ENCODE assay signal across 19 cellular contexts in the genomic region with DNA sequence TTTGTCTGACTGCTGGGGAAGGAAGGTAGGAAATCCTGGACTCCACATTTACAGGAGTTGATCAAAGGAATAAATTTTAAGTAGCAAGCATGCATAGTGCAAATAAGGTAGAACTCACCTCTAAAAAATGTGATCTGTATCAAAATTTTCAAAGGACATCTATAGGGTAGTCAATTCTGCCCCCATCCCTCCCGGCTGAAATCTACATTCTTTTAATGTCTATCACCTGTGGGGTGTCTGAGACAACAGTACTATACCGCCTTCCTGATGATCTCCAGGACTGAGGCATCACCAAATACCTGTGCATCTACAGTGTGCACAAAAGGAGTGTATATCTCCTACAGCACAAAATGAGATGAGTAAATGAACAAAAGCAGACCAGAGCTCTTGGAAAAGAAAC. TPM values are rescaled to one million over a fixed set of nuclear protein-coding genes. Genes with fewer than 3 reads are reported as not detected.
DNase-seq lines count a peak whose midpoint lies in the region; ATAC-seq, FAIRE-seq and TF ChIP-seq lines count a peak whose summit lies in the region.
"Had no signal": no experiment of that assay in that cellular context is flagged by ENCODE, and none has a peak within 500 bp of the region (broad histone marks: within the 10 kb centered on the region; RNA-seq: fewer than 3 reads in every experiment).

No MANE protein-coding gene starts in this region.

- H3K27me3 ChIP-seq in HepG2 (ENCODE audit: control insufficient read depth in 1 of 2, insufficient read depth in 2 of 2, low read length in 2 of 2) (no peaks in the 10 kb centered on the region), right lobe of liver (no peaks in the 10 kb centered on the region), esophagus muscularis mucosa (no peaks in the 10 kb centered on the region), trophoblast cell (ENCODE audit: insufficient read depth, low read length) (no peaks in the 10 kb centered on the region), dorsolateral prefrontal cortex (no peaks in the 10 kb centered on the region)

- no peak overlapping the region for H4K91ac ChIP-seq in trophoblast cell (ENCODE audit: low read depth, low read length)

- H2BK5ac ChIP-seq in trophoblast cell (ENCODE audit: low read depth, low read length, poor library complexity): no peak overlapping the region

- H3K9me3 Mint-ChIP-seq in activated CD8-positive, alpha-beta T cell treated with anti-CD3 and anti-CD28 coated beads for 36 hours: no peaks in the 10 kb centered on the region
- H3K9me3 Mint-ChIP-seq: CD14-positive monocyte had no signal

- H3K4me2 ChIP-seq in HepG2 (ENCODE audit: low read depth, low read length): no peak overlapping the region
- H3K4me2 ChIP-seq in trophoblast cell (ENCODE audit: low read length): no peak overlapping the region

- WGBS in HepG2 (ENCODE audit: low lambda C conversion rate): 94% methylated on average over 2 of the region's 2 CpGs
- WGBS in right lobe of liver (ENCODE audit: insufficient coverage, low coverage, low lambda C conversion rate, missing lambda C conversion rate): 89% methylated on average over 1 of the region's 2 CpGs
- WGBS in esophagus muscularis mucosa: 94% methylated on average over 2 of the region's 2 CpGs
- no CpG with 5 or more reads among the region's 2 CpGs for WGBS in trophoblast cell (ENCODE audit: extremely low coverage, insufficient coverage, insufficient read length)

- DNase-seq in HepG2 (ENCODE audit: low spot score) (no peak), right lobe of liver (no peak), esophagus muscularis mucosa (ENCODE audit: extremely low spot score) (peak; percentile 47), trophoblast cell (peak; percentile 54 to 75), dorsolateral prefrontal cortex (no peak), GM19240 (ENCODE audit: insufficient read length, low spot score) (no peak)
- DNase-seq in activated CD8-positive, alpha-beta T cell treated with anti-CD3 and anti-CD28 coated beads for 36 hours: no peak
- DNase-seq in stimulated activated CD4-positive, alpha-beta T cell treated with anti-CD3 and anti-CD28 coated beads, Interleukin-2, amount 100 ng/mL, for 24 hours: no peak
- DNase-seq: DND-41, GDM1, KBM-7, NCI-H1092, NCI-H2227 treated with DMSO at 0.1 percent for 48 hours, NCI-H526, PC-3 had no signal

- no peak overlapping the region for H3K4ac ChIP-seq in trophoblast cell (ENCODE audit: low read depth, low read length)

- H3K36me3 ChIP-seq in HepG2 (replicated peaks in 1 of 2; ENCODE audit: control insufficient read depth in 1 of 2, insufficient read depth in 2 of 2, low read length in 2 of 2): no peaks in the 10 kb centered on the region; a peak in 1 of 5 replicates
- no peaks in the 10 kb centered on the region for H3K36me3 ChIP-seq in right lobe of liver
- H3K36me3 ChIP-seq in esophagus muscularis mucosa: no peaks in the 10 kb centered on the region
- no peaks in the 10 kb centered on the region for H3K36me3 ChIP-seq in trophoblast cell (ENCODE audit: control insufficient read depth in 1 of 2, insufficient read depth in 2 of 2, low read length in 2 of 2)

- H3K18ac ChIP-seq in trophoblast cell (ENCODE audit: low read length): no peak overlapping the region

- H3K36me3 Mint-ChIP-seq in activated CD8-positive, alpha-beta T cell treated with anti-CD3 and anti-CD28 coated beads for 36 hours (ENCODE audit: low read depth): peaks cover 43% of the 10 kb centered on the region

- H3K79me2 ChIP-seq in HepG2 (ENCODE audit: insufficient read depth, low read length) (peaks cover 96% of the 10 kb centered on the region), trophoblast cell (ENCODE audit: control insufficient read depth, insufficient read depth, low read length, poor library complexity) (peaks cover 4% of the 10 kb centered on the region)

- no peaks in the 10 kb centered on the region for H3K27me3 Mint-ChIP-seq in activated CD8-positive, alpha-beta T cell treated with anti-CD3 and anti-CD28 coated beads for 36 hours

- FAIRE-seq in HepG2 (lab: Jason Lieb, UNC): no peak
- FAIRE-seq: GM12892, H54 had no signal

- POLR2A ChIA-PET in HepG2 (lab: Yijun Ruan, JAX): interaction anchor here (1.6 to 1.8 kb wide), 2 partner anchors 19 to 29 kb away, joined by 4 to 5 read pairs; a partner anchor contains a TSS
- POLR2A ChIA-PET in activated CD8-positive, alpha-beta T cell treated with anti-CD3 and anti-CD28 coated beads for 36 hours (lab: Charles Lee): interaction anchor here (0.9 to 3.2 kb wide), 2 partner anchors 9 to 18 kb away, joined by 5 to 12 read pairs; no protein-coding TSS in a partner anchor

- no peak overlapping the region for H3K14ac ChIP-seq in trophoblast cell (ENCODE audit: low read length)

- BruUV-seq in HepG2 (replicated peaks; lab: Mats Ljungman, UMichigan): no TSS peak

- H2AFZ ChIP-seq in HepG2 (ENCODE audit: low read length) (no peak overlapping the region), trophoblast cell (ENCODE audit: insufficient read depth, low read length, poor library complexity) (no peak overlapping the region)

- TF ChIP-seq POLR2A in HepG2 (IDR thresholded peaks at IDR 0.05; ENCODE audit: insufficient read depth in 1 of 2, low read depth in 2 of 2, low read length in 2 of 2) (no peak), right lobe of liver (IDR thresholded peaks at IDR 0.05) (no peak), esophagus muscularis mucosa (IDR thresholded peaks at IDR 0.05; ENCODE audit: low read depth) (no peak)

- no peak overlapping the region for H2BK12ac ChIP-seq in trophoblast cell (ENCODE audit: low read length)

- H4K20me1 ChIP-seq in HepG2 (ENCODE audit: insufficient read depth, low read length): peaks cover 52% of the 10 kb centered on the region

- H4K8ac ChIP-seq in trophoblast cell (ENCODE audit: low read depth, low read length): no peak overlapping the region

- no peak overlapping the region for H3K4me3 Mint-ChIP-seq in activated CD8-positive, alpha-beta T cell treated with anti-CD3 and anti-CD28 coated beads for 36 hours
- H3K4me3 Mint-ChIP-seq: CD14-positive monocyte had no signal

- ATAC-seq in HepG2: peak; percentile 9; the same call in 1 of the 3 replicates
- no peak for ATAC-seq in right lobe of liver
- no peak for ATAC-seq in activated CD8-positive, alpha-beta T cell treated with anti-CD3 and anti-CD28 coated beads for 36 hours
- ATAC-seq: PC-3 had no signal

- no peak for TF ChIP-seq CTCF in HepG2 (CRISPR knock-in tag; IDR thresholded peaks at IDR 0.05)
- no peak for TF ChIP-seq CTCF in right lobe of liver (IDR thresholded peaks at IDR 0.05)
- no peak for TF ChIP-seq CTCF in activated CD8-positive, alpha-beta T cell treated with anti-CD3 and anti-CD28 coated beads for 36 hours (IDR thresholded peaks at IDR 0.05)
- no peak for TF ChIP-seq CTCF in esophagus muscularis mucosa (IDR thresholded peaks at IDR 0.05)
- no peak for TF ChIP-seq CTCF in dorsolateral prefrontal cortex (IDR thresholded peaks at IDR 0.05 in 54 of 56, conservative IDR thresholded peaks at IDR 0.05 in 2 of 56; ENCODE audit: low read depth in 1 of 56, partially characterized antibody in 56 of 56)

- H3K4me1 Mint-ChIP-seq in activated CD8-positive, alpha-beta T cell treated with anti-CD3 and anti-CD28 coated beads for 36 hours (ENCODE audit: low read depth): peaks cover 82% of the 10 kb centered on the region

- H3K4me3 ChIP-seq in HepG2 (replicated peaks in 1 of 3; ENCODE audit: insufficient read depth in 1 of 3, low read depth in 2 of 3, low read length in 3 of 3): no peak overlapping the region
- H3K4me3 ChIP-seq in right lobe of liver: no peak overlapping the region
- no peak overlapping the region for H3K4me3 ChIP-seq in esophagus muscularis mucosa
- H3K4me3 ChIP-seq in trophoblast cell (ENCODE audit: low read depth, low read length): no peak overlapping the region
- H3K4me3 ChIP-seq in dorsolateral prefrontal cortex: no peak overlapping the region

- intact Hi-C loops in HepG2 (cut with micrococcal nuclease; ENCODE audit: unreplicated experiment) (no loop called here), right lobe of liver (cut with DNase I) (no loop called here), esophagus muscularis mucosa (cut with DNase I) (no loop called here), dorsolateral prefrontal cortex (cut with DNase I) (no loop called here)
- intact Hi-C loops in activated CD8-positive, alpha-beta T cell treated with anti-CD3 and anti-CD28 coated beads for 36 hours (cut with micrococcal nuclease): no loop called here

- no peak overlapping the region for H3K27ac ChIP-seq in HepG2 (ENCODE audit: extremely low read length, insufficient read depth, low read length)
- H3K27ac ChIP-seq in right lobe of liver: no peak overlapping the region
- H3K27ac ChIP-seq in esophagus muscularis mucosa (replicated peaks in 1 of 4): no peak overlapping the region
- no peak overlapping the region for H3K27ac ChIP-seq in trophoblast cell (ENCODE audit: low read depth, low read length)
- H3K27ac ChIP-seq in dorsolateral prefrontal cortex: no peak overlapping the region
- H3K27ac ChIP-seq: HL-60 had no signal

- TF ChIP-seq EP300 in HepG2 (IDR thresholded peaks at IDR 0.05; ENCODE audit: low read depth in 2 of 2, low read length in 2 of 2) (no peak), HepG2 (CRISPR knock-in tag; IDR thresholded peaks at IDR 0.05; ENCODE audit: borderline replicate concordance) (no peak), esophagus muscularis mucosa (IDR thresholded peaks at IDR 0.05) (no peak)

- no peak overlapping the region for H3K9ac ChIP-seq in HepG2 (ENCODE audit: insufficient read depth, low read depth, low read length)
- no peak overlapping the region for H3K9ac ChIP-seq in trophoblast cell (ENCODE audit: low read length)

- no peaks in the 10 kb centered on the region for H3K79me1 ChIP-seq in trophoblast cell (ENCODE audit: low read length)

- no peak for TF ChIP-seq RAD21 in HepG2 (CRISPR knock-in tag; IDR thresholded peaks at IDR 0.05)

- H3K9me3 ChIP-seq in HepG2 (ENCODE audit: low read length): peaks cover 6% of the 10 kb centered on the region; the same call in 1 of the 2 replicates
- H3K9me3 ChIP-seq in right lobe of liver: no peaks in the 10 kb centered on the region
- no peaks in the 10 kb centered on the region for H3K9me3 ChIP-seq in esophagus muscularis mucosa
- no peaks in the 10 kb centered on the region for H3K9me3 ChIP-seq in trophoblast cell (ENCODE audit: insufficient read depth, low read depth, low read length)

- no peak overlapping the region for H2AK5ac ChIP-seq in trophoblast cell (ENCODE audit: low read length)

- H2BK120ac ChIP-seq in trophoblast cell (ENCODE audit: insufficient read depth, low read length, poor library complexity): no peak overlapping the region

- CTCF ChIA-PET in HepG2 (lab: Yijun Ruan, JAX; ENCODE audit: low intra/inter-chr PET ratio, low total read pairs): no interaction called here
- CTCF ChIA-PET in activated CD8-positive, alpha-beta T cell treated with anti-CD3 and anti-CD28 coated beads for 36 hours (lab: Charles Lee): interaction anchor here (1.4 kb wide), 1 partner anchor 8 kb away, joined by 3 read pairs; no protein-coding TSS in a partner anchor

- H3K4me1 ChIP-seq in HepG2 (ENCODE audit: insufficient read depth, low read length) (no peaks in the 10 kb centered on the region), right lobe of liver (peaks cover 0 to 8% (median 0%) of the 10 kb centered on the region in 4 donors), esophagus muscularis mucosa (peaks cover 0 to 32% (median 23%) of the 10 kb centered on the region in 4 donors), trophoblast cell (ENCODE audit: control insufficient read depth in 1 of 2, insufficient read depth in 2 of 2, low read length in 2 of 2) (no peaks in the 10 kb centered on the region)

- peak overlapping the region; percentile 17 for H3K27ac Mint-ChIP-seq in activated CD8-positive, alpha-beta T cell treated with anti-CD3 and anti-CD28 coated beads for 36 hours

- H3K23ac ChIP-seq in trophoblast cell (ENCODE audit: low read length): no peak overlapping the region

- in situ Hi-C loops in HepG2 (cut with HindIII; ENCODE audit: extremely low pct_ligation_motif_present, low pct_unique_long_range_greater_than_20kb): no loop called here

- H4K12ac ChIP-seq in trophoblast cell (ENCODE audit: low read depth, low read length): no peak overlapping the region

RNA-seq across cellular contexts. Expression of a gene that starts 19.9 kb away (rescaled TPM):
- total RNA-seq in HepG2 (2016; rRNA removed; fragmentation: Illumina TruSeq; extraction: Trizol) (431 and 439 TPM in 2 replicates), right lobe of liver (10 to 100 TPM; 35.5 to 72.0 (median 53.3) TPM), esophagus muscularis mucosa (100 to 1,000 TPM in 2 of 4 donors, 10 to 100 TPM in 2; 23.0 to 148 (median 99.9) TPM), dorsolateral prefrontal cortex (100 to 1,000 TPM in 116 of 120 experiments, 10 to 100 TPM in 4; 65.9 to 194 (median 135) TPM)
- total RNA-seq in HepG2 (2016; cell fraction: cytosol; rRNA removed; fragmentation: Illumina TruSeq; extraction: Trizol; ENCODE audit: low read depth): 101 and 106 TPM in 2 replicates
- 375 and 428 TPM in 2 replicates for total RNA-seq in HepG2 (2016; cell fraction: insoluble cytoplasmic fraction; rRNA removed; fragmentation: Illumina TruSeq; extraction: Trizol)
- 226 and 229 TPM in 2 replicates for total RNA-seq in HepG2 (2016; cell fraction: membrane; rRNA removed; fragmentation: Illumina TruSeq; extraction: Trizol)
- total RNA-seq in HepG2 (2016; cell fraction: nucleus; rRNA removed; fragmentation: Illumina TruSeq; extraction: Trizol): 227 and 285 TPM in 2 replicates
- 369 and 408 TPM in 2 replicates for polyA plus RNA-seq in HepG2 (2011; rRNA removed)
- 458 and 619 TPM in 2 replicates for polyA plus RNA-seq in HepG2 (2011; cell fraction: cytosol; rRNA removed)
- 810 and 933 TPM in 2 replicates for polyA plus RNA-seq in HepG2 (2011; cell fraction: nucleus; rRNA removed)
- polyA plus RNA-seq in HepG2 (2012): 457 and 478 TPM in 2 replicates
- polyA plus RNA-seq in HepG2 (2016; cell fraction: cytosol; fragmentation: Illumina TruSeq; extraction: Trizol; ENCODE audit: low read depth): 121 and 137 TPM in 2 replicates
- polyA plus RNA-seq in HepG2 (2016; cell fraction: insoluble cytoplasmic fraction; fragmentation: Illumina TruSeq; extraction: Trizol; ENCODE audit: low read depth): 374 and 508 TPM in 2 replicates
- 213 and 247 TPM in 2 replicates for polyA plus RNA-seq in HepG2 (2016; cell fraction: membrane; fragmentation: Illumina TruSeq; extraction: Trizol; ENCODE audit: low read depth)
- 541 and 549 TPM in 2 replicates for polyA plus RNA-seq in HepG2 (2016; cell fraction: nucleus; fragmentation: Illumina TruSeq; extraction: Trizol; ENCODE audit: insufficient read depth, low read depth)
- polyA minus RNA-seq in HepG2 (2011; rRNA and poly(A)+ RNA removed; ENCODE audit: low replicate concordance): 283 and 707 TPM in 2 replicates
- 243 and 283 TPM in 2 replicates for polyA minus RNA-seq in HepG2 (2011; cell fraction: cytosol; rRNA and poly(A)+ RNA removed)
- polyA minus RNA-seq in HepG2 (2011; cell fraction: nucleus; rRNA and poly(A)+ RNA removed): 258 and 260 TPM in 2 replicates
- 100 to 1,000 TPM; 308 to 324 TPM for total RNA-seq in activated CD8-positive, alpha-beta T cell treated with anti-CD3 and anti-CD28 coated beads for 36 hours
- 121 and 122 TPM in 2 replicates for polyA plus RNA-seq in trophoblast cell (2013)

RNA-seq across cellular contexts. Expression of a gene that starts 19.9 kb away (rescaled TPM):
- 104 and 111 TPM in 2 replicates for total RNA-seq in HepG2 (2016; rRNA removed; fragmentation: Illumina TruSeq; extraction: Trizol)
- 14.8 and 16.3 TPM in 2 replicates for total RNA-seq in HepG2 (2016; cell fraction: cytosol; rRNA removed; fragmentation: Illumina TruSeq; extraction: Trizol; ENCODE audit: low read depth)
- total RNA-seq in HepG2 (2016; cell fraction: insoluble cytoplasmic fraction; rRNA removed; fragmentation: Illumina TruSeq; extraction: Trizol): 99.0 and 104 TPM in 2 replicates
- 35.0 and 42.5 TPM in 2 replicates for total RNA-seq in HepG2 (2016; cell fraction: membrane; rRNA removed; fragmentation: Illumina TruSeq; extraction: Trizol)
- total RNA-seq in HepG2 (2016; cell fraction: nucleus; rRNA removed; fragmentation: Illumina TruSeq; extraction: Trizol): 73.6 and 78.3 TPM in 2 replicates
- 84.9 and 97.9 TPM in 2 replicates for polyA plus RNA-seq in HepG2 (2011; rRNA removed)
- polyA plus RNA-seq in HepG2 (2011; cell fraction: cytosol; rRNA removed): 68.6 and 77.9 TPM in 2 replicates
- 101 and 129 TPM in 2 replicates for polyA plus RNA-seq in HepG2 (2011; cell fraction: nucleus; rRNA removed)
- 41.4 and 42.7 TPM in 2 replicates for polyA plus RNA-seq in HepG2 (2012)
- 1.7 and 2.2 TPM in 2 replicates for polyA plus RNA-seq in HepG2 (2016; cell fraction: cytosol; fragmentation: Illumina TruSeq; extraction: Trizol; ENCODE audit: low read depth)
- 58.1 and 68.5 TPM in 2 replicates for polyA plus RNA-seq in HepG2 (2016; cell fraction: insoluble cytoplasmic fraction; fragmentation: Illumina TruSeq; extraction: Trizol; ENCODE audit: low read depth)
- 8.8 and 10.1 TPM in 2 replicates for polyA plus RNA-seq in HepG2 (2016; cell fraction: membrane; fragmentation: Illumina TruSeq; extraction: Trizol; ENCODE audit: low read depth)
- polyA plus RNA-seq in HepG2 (2016; cell fraction: nucleus; fragmentation: Illumina TruSeq; extraction: Trizol; ENCODE audit: insufficient read depth, low read depth): 74.6 and 75.6 TPM in 2 replicates
- 373 and 464 TPM in 2 replicates for polyA minus RNA-seq in HepG2 (2011; rRNA and poly(A)+ RNA removed; ENCODE audit: low replicate concordance)
- polyA minus RNA-seq in HepG2 (2011; cell fraction: cytosol; rRNA and poly(A)+ RNA removed): 67.4 and 80.5 TPM in 2 replicates
- polyA minus RNA-seq in HepG2 (2011; cell fraction: nucleus; rRNA and poly(A)+ RNA removed): 128 and 140 TPM in 2 replicates
- 10 to 100 TPM; 13.3 to 32.8 (median 21.0) TPM for total RNA-seq in right lobe of liver
- 100 to 1,000 TPM; 111 to 114 TPM for total RNA-seq in activated CD8-positive, alpha-beta T cell treated with anti-CD3 and anti-CD28 coated beads for 36 hours
- 10 to 100 TPM; 21.0 to 30.6 (median 24.0) TPM for total RNA-seq in esophagus muscularis mucosa
- polyA plus RNA-seq in trophoblast cell (2013): 99.5 and 101 TPM in 2 replicates
- 10 to 100 TPM; 48.7 to 99.3 (median 72.3) TPM for total RNA-seq in dorsolateral prefrontal cortex

RNA-seq across cellular contexts. Expression of a gene that starts 29.2 kb away (rescaled TPM):
- total RNA-seq in HepG2 (2016; rRNA removed; fragmentation: Illumina TruSeq; extraction: Trizol): 2.5 and 5.8 TPM in 2 replicates
- total RNA-seq in HepG2 (2016; cell fraction: cytosol; rRNA removed; fragmentation: Illumina TruSeq; extraction: Trizol; ENCODE audit: low read depth): 2.5 and 4.4 TPM in 2 replicates
- total RNA-seq in HepG2 (2016; cell fraction: insoluble cytoplasmic fraction; rRNA removed; fragmentation: Illumina TruSeq; extraction: Trizol): 4.1 and 5.3 TPM in 2 replicates
- total RNA-seq in HepG2 (2016; cell fraction: membrane; rRNA removed; fragmentation: Illumina TruSeq; extraction: Trizol): 3.0 and 4.9 TPM in 2 replicates
- 3.3 and 6.5 TPM in 2 replicates for total RNA-seq in HepG2 (2016; cell fraction: nucleus; rRNA removed; fragmentation: Illumina TruSeq; extraction: Trizol)
- polyA plus RNA-seq in HepG2 (2011; rRNA removed): 137 and 149 TPM in 2 replicates
- polyA plus RNA-seq in HepG2 (2011; cell fraction: cytosol; rRNA removed): 115 and 170 TPM in 2 replicates
- 334 and 438 TPM in 2 replicates for polyA plus RNA-seq in HepG2 (2011; cell fraction: nucleus; rRNA removed)
- 64.5 and 105 TPM in 2 replicates for polyA plus RNA-seq in HepG2 (2012)
- 3.0 and 3.3 TPM in 2 replicates for polyA plus RNA-seq in HepG2 (2016; cell fraction: cytosol; fragmentation: Illumina TruSeq; extraction: Trizol; ENCODE audit: low read depth)
- polyA plus RNA-seq in HepG2 (2016; cell fraction: insoluble cytoplasmic fraction; fragmentation: Illumina TruSeq; extraction: Trizol; ENCODE audit: low read depth): 2.3 and 4.7 TPM in 2 replicates
- polyA plus RNA-seq in HepG2 (2016; cell fraction: membrane; fragmentation: Illumina TruSeq; extraction: Trizol; ENCODE audit: low read depth): 3.0 TPM in 2 replicates
- polyA plus RNA-seq in HepG2 (2016; cell fraction: nucleus; fragmentation: Illumina TruSeq; extraction: Trizol; ENCODE audit: insufficient read depth, low read depth): 9.7 and 14.0 TPM in 2 replicates
- polyA minus RNA-seq in HepG2 (2011; rRNA and poly(A)+ RNA removed; ENCODE audit: low replicate concordance): 2.7 and 72.2 TPM in 2 replicates
- polyA minus RNA-seq in HepG2 (2011; cell fraction: cytosol; rRNA and poly(A)+ RNA removed): 33.7 and 35.8 TPM in 2 replicates
- polyA minus RNA-seq in HepG2 (2011; cell fraction: nucleus; rRNA and poly(A)+ RNA removed): 26.8 and 32.9 TPM in 2 replicates
- 10 to 100 TPM in 1 of 6 experiments, 1 to 10 TPM in 5; 1.7 to 13.8 (median 3.6) TPM for total RNA-seq in right lobe of liver
- total RNA-seq in activated CD8-positive, alpha-beta T cell treated with anti-CD3 and anti-CD28 coated beads for 36 hours: 10 to 100 TPM; 11.5 to 11.8 TPM
- total RNA-seq in esophagus muscularis mucosa: 1 to 10 TPM; 2.6 to 5.0 (median 2.9) TPM
- 2.7 and 3.1 TPM in 2 replicates for polyA plus RNA-seq in trophoblast cell (2013)
- total RNA-seq in dorsolateral prefrontal cortex: 10 to 100 TPM in 5 of 120 experiments, 1 to 10 TPM in 115; 1.9 to 13.5 (median 5.4) TPM

RNA-seq across cellular contexts. Expression of a gene that starts 54.3 kb away (rescaled TPM):
- total RNA-seq in HepG2 (2016; rRNA removed; fragmentation: Illumina TruSeq; extraction: Trizol) (88.1 and 94.4 TPM in 2 replicates), right lobe of liver (10 to 100 TPM; 30.9 to 63.7 (median 44.3) TPM), esophagus muscularis mucosa (10 to 100 TPM; 25.3 to 63.3 (median 32.7) TPM), dorsolateral prefrontal cortex (10 to 100 TPM; 39.8 to 78.0 (median 57.4) TPM)
- 7.6 and 8.7 TPM in 2 replicates for total RNA-seq in HepG2 (2016; cell fraction: cytosol; rRNA removed; fragmentation: Illumina TruSeq; extraction: Trizol; ENCODE audit: low read depth)
- total RNA-seq in HepG2 (2016; cell fraction: insoluble cytoplasmic fraction; rRNA removed; fragmentation: Illumina TruSeq; extraction: Trizol): 82.1 and 92.4 TPM in 2 replicates
- 25.4 and 28.4 TPM in 2 replicates for total RNA-seq in HepG2 (2016; cell fraction: membrane; rRNA removed; fragmentation: Illumina TruSeq; extraction: Trizol)
- total RNA-seq in HepG2 (2016; cell fraction: nucleus; rRNA removed; fragmentation: Illumina TruSeq; extraction: Trizol): 45.9 and 47.9 TPM in 2 replicates
- 61.8 and 65.9 TPM in 2 replicates for polyA plus RNA-seq in HepG2 (2011; rRNA removed)
- polyA plus RNA-seq in HepG2 (2011; cell fraction: cytosol; rRNA removed): 56.2 and 69.5 TPM in 2 replicates
- polyA plus RNA-seq in HepG2 (2011; cell fraction: nucleus; rRNA removed): 70.7 and 72.8 TPM in 2 replicates
- polyA plus RNA-seq in HepG2 (2012): 36.7 and 39.1 TPM in 2 replicates
- polyA plus RNA-seq in HepG2 (2016; cell fraction: cytosol; fragmentation: Illumina TruSeq; extraction: Trizol; ENCODE audit: low read depth): 6.5 and 6.6 TPM in 2 replicates
- polyA plus RNA-seq in HepG2 (2016; cell fraction: insoluble cytoplasmic fraction; fragmentation: Illumina TruSeq; extraction: Trizol; ENCODE audit: low read depth): 86.7 and 90.3 TPM in 2 replicates
- polyA plus RNA-seq in HepG2 (2016; cell fraction: membrane; fragmentation: Illumina TruSeq; extraction: Trizol; ENCODE audit: low read depth): 16.6 and 16.9 TPM in 2 replicates
- polyA plus RNA-seq in HepG2 (2016; cell fraction: nucleus; fragmentation: Illumina TruSeq; extraction: Trizol; ENCODE audit: insufficient read depth, low read depth): 69.1 and 70.6 TPM in 2 replicates
- 67.9 and 114 TPM in 2 replicates for polyA minus RNA-seq in HepG2 (2011; rRNA and poly(A)+ RNA removed; ENCODE audit: low replicate concordance)
- 23.0 and 27.1 TPM in 2 replicates for polyA minus RNA-seq in HepG2 (2011; cell fraction: cytosol; rRNA and poly(A)+ RNA removed)
- 20.9 and 23.7 TPM in 2 replicates for polyA minus RNA-seq in HepG2 (2011; cell fraction: nucleus; rRNA and poly(A)+ RNA removed)
- total RNA-seq in activated CD8-positive, alpha-beta T cell treated with anti-CD3 and anti-CD28 coated beads for 36 hours: 10 to 100 TPM; 39.7 to 40.8 TPM
- 11.7 and 11.8 TPM in 2 replicates for polyA plus RNA-seq in trophoblast cell (2013)

RNA-seq across cellular contexts. Expression of a gene that starts 54.4 kb away (rescaled TPM):
- total RNA-seq in HepG2 (2016; rRNA removed; fragmentation: Illumina TruSeq; extraction: Trizol) (636 and 726 TPM in 2 replicates), right lobe of liver (100 to 1,000 TPM in 2 of 6 experiments, 10 to 100 TPM in 4; 70.4 to 209 (median 84.8) TPM), esophagus muscularis mucosa (100 to 1,000 TPM; 159 to 360 (median 263) TPM), dorsolateral prefrontal cortex (10 to 100 TPM; 28.9 to 82.8 (median 51.8) TPM)
- 328 and 530 TPM in 2 replicates for total RNA-seq in HepG2 (2016; cell fraction: cytosol; rRNA removed; fragmentation: Illumina TruSeq; extraction: Trizol; ENCODE audit: low read depth)
- total RNA-seq in HepG2 (2016; cell fraction: insoluble cytoplasmic fraction; rRNA removed; fragmentation: Illumina TruSeq; extraction: Trizol): 687 and 846 TPM in 2 replicates
- 460 and 632 TPM in 2 replicates for total RNA-seq in HepG2 (2016; cell fraction: membrane; rRNA removed; fragmentation: Illumina TruSeq; extraction: Trizol)
- total RNA-seq in HepG2 (2016; cell fraction: nucleus; rRNA removed; fragmentation: Illumina TruSeq; extraction: Trizol): 223 and 226 TPM in 2 replicates
- polyA plus RNA-seq in HepG2 (2011; rRNA removed): 688 and 755 TPM in 2 replicates
- polyA plus RNA-seq in HepG2 (2011; cell fraction: cytosol; rRNA removed): 1,254 and 1,646 TPM in 2 replicates
- polyA plus RNA-seq in HepG2 (2011; cell fraction: nucleus; rRNA removed): 503 and 546 TPM in 2 replicates
- polyA plus RNA-seq in HepG2 (2012): 282 and 451 TPM in 2 replicates
- polyA plus RNA-seq in HepG2 (2016; cell fraction: cytosol; fragmentation: Illumina TruSeq; extraction: Trizol; ENCODE audit: low read depth): 292 and 453 TPM in 2 replicates
- polyA plus RNA-seq in HepG2 (2016; cell fraction: insoluble cytoplasmic fraction; fragmentation: Illumina TruSeq; extraction: Trizol; ENCODE audit: low read depth): 479 and 541 TPM in 2 replicates
- polyA plus RNA-seq in HepG2 (2016; cell fraction: membrane; fragmentation: Illumina TruSeq; extraction: Trizol; ENCODE audit: low read depth): 317 and 387 TPM in 2 replicates
- polyA plus RNA-seq in HepG2 (2016; cell fraction: nucleus; fragmentation: Illumina TruSeq; extraction: Trizol; ENCODE audit: insufficient read depth, low read depth): 282 and 344 TPM in 2 replicates
- 60.0 and 169 TPM in 2 replicates for polyA minus RNA-seq in HepG2 (2011; rRNA and poly(A)+ RNA removed; ENCODE audit: low replicate concordance)
- polyA minus RNA-seq in HepG2 (2011; cell fraction: cytosol; rRNA and poly(A)+ RNA removed): 79.8 and 108 TPM in 2 replicates
- polyA minus RNA-seq in HepG2 (2011; cell fraction: nucleus; rRNA and poly(A)+ RNA removed): 30.8 and 37.7 TPM in 2 replicates
- 100 to 1,000 TPM; 146 to 148 TPM for total RNA-seq in activated CD8-positive, alpha-beta T cell treated with anti-CD3 and anti-CD28 coated beads for 36 hours
- 506 and 511 TPM in 2 replicates for polyA plus RNA-seq in trophoblast cell (2013)

Comparison
In these comparisons a context has a peak if more than half of its experiments do, and no peak if none do; other contexts are left out.
1. DNase-seq: peak in esophagus muscularis mucosa (single experiment) and trophoblast cell (2 of 2); none in HepG2 (single experiment), right lobe of liver (0 of 3), activated CD8-positive, alpha-beta T cell treated with anti-CD3 and anti-CD28 coated beads for 36 hours (single experiment), dorsolateral prefrontal cortex (0 of 10), GM19240 (single experiment) and stimulated activated CD4-positive, alpha-beta T cell treated with anti-CD3 and anti-CD28 coated beads, Interleukin-2, amount 100 ng/mL, for 24 hours (0 of 2).